17 cellular contexts compared by ENCODE assay signal in the genomic region with DNA sequence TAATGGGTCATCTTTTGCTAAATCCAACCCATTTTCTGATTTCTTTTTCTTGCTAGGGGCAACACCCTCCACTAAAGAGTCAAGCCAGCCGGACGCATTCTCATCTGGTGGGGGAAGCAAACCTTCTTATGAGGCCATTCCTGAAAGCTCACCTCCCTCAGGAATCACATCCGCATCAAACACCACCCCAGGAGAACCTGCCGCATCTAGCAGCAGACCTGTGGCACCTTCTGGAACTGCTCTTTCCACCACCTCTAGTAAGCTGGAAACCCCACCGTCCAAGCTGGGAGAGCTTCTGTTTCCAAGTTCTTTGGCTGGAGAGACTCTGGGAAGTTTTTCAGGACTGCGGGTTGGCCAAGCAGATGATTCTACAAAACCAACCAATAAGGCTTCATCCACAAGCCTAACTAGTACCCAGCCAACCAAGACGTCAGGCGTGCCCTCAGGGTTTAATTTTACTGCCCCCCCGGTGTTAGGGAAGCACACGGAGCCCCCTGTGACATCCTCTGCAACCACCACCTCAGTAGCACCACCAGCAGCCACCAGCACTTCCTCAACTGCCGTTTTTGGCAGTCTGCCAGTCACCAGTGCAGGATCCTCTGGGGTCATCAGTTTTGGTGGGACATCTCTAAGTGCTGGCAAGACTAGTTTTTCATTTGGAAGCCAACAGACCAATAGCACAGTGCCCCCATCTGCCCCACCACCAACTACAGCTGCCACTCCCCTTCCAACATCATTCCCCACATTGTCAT.
"Had no signal": no experiment of that assay in that cellular context is flagged by ENCODE, and none has a peak within 500 bp of the region (broad histone marks: within the 10 kb centered on the region; RNA-seq: fewer than 3 reads in every experiment).

No MANE protein-coding gene starts in this region.

- H3K27ac Mint-ChIP-seq: activated CD4-positive, alpha-beta memory T cell treated with anti-CD3 and anti-CD28 coated beads, Interleukin-2, amount 10 ng/mL, durations not matched to agents 7 days and 5 days; activated CD4-positive, alpha-beta T cell treated with anti-CD3 and anti-CD28 coated beads for 36 hours; activated T-helper 1 cell treated with anti-CD3 and anti-CD28 coated beads, Interleukin-12 subunit alpha, Interleukin-12 subunit beta, Interleukin-2, Interleukin-4 antibody, amounts not matched to agents 30 ng/mL and 10 ng/mL and 1 ng/mL, durations not matched to agents 14 hours and 24 hours and 36 hours; stimulated activated naive CD8-positive, alpha-beta T cell treated with anti-CD3 and anti-CD28 coated beads, Interleukin-15, Interleukin-2, amounts not matched to agents 100 ng/mL and 50 ng/mL, for 24 hours had no signal

- H3K27ac ChIP-seq: adrenal gland, hepatocyte, testis, upper lobe of right lung, WERI-Rb-1 had no signal

- H3K4me3 Mint-ChIP-seq: activated CD4-positive, alpha-beta memory T cell treated with anti-CD3 and anti-CD28 coated beads, Interleukin-2, amount 10 ng/mL, durations not matched to agents 7 days and 5 days; activated CD4-positive, alpha-beta T cell treated with anti-CD3 and anti-CD28 coated beads for 36 hours; activated T-helper 1 cell treated with anti-CD3 and anti-CD28 coated beads, Interleukin-12 subunit alpha, Interleukin-12 subunit beta, Interleukin-2, Interleukin-4 antibody, amounts not matched to agents 30 ng/mL and 10 ng/mL and 1 ng/mL, durations not matched to agents 14 hours and 24 hours and 36 hours; effector memory CD8-positive, alpha-beta T cell; stimulated activated naive CD8-positive, alpha-beta T cell treated with anti-CD3 and anti-CD28 coated beads, Interleukin-15, Interleukin-2, amounts not matched to agents 100 ng/mL and 50 ng/mL, for 24 hours had no signal

- H3K9me3 ChIP-seq: adrenal gland, testis, upper lobe of right lung had no signal

- H3K4me3 ChIP-seq: adrenal gland, hepatocyte, testis, upper lobe of right lung had no signal

- H3K27me3 Mint-ChIP-seq: activated CD4-positive, alpha-beta memory T cell treated with anti-CD3 and anti-CD28 coated beads, Interleukin-2, amount 10 ng/mL, durations not matched to agents 7 days and 5 days; activated CD4-positive, alpha-beta T cell treated with anti-CD3 and anti-CD28 coated beads for 36 hours; effector memory CD8-positive, alpha-beta T cell; stimulated activated naive CD8-positive, alpha-beta T cell treated with anti-CD3 and anti-CD28 coated beads, Interleukin-15, Interleukin-2, amounts not matched to agents 100 ng/mL and 50 ng/mL, for 24 hours had no signal

- H3K4me1 ChIP-seq: adrenal gland, testis, upper lobe of right lung had no signal

- ATAC-seq: activated CD4-positive, alpha-beta T cell treated with anti-CD3 and anti-CD28 coated beads for 36 hours; effector memory CD8-positive, alpha-beta T cell; sciatic nerve; upper lobe of right lung had no signal

- H3K79me2 ChIP-seq: hepatocyte had no signal

- H3K4me1 Mint-ChIP-seq: activated CD4-positive, alpha-beta memory T cell treated with anti-CD3 and anti-CD28 coated beads, Interleukin-2, amount 10 ng/mL, durations not matched to agents 7 days and 5 days; activated CD4-positive, alpha-beta T cell treated with anti-CD3 and anti-CD28 coated beads for 36 hours had no signal

- H3K9me3 Mint-ChIP-seq: activated CD4-positive, alpha-beta memory T cell treated with anti-CD3 and anti-CD28 coated beads, Interleukin-2, amount 10 ng/mL, durations not matched to agents 7 days and 5 days; activated T-helper 1 cell treated with anti-CD3 and anti-CD28 coated beads, Interleukin-12 subunit alpha, Interleukin-12 subunit beta, Interleukin-2, Interleukin-4 antibody, amounts not matched to agents 30 ng/mL and 10 ng/mL and 1 ng/mL, durations not matched to agents 14 hours and 24 hours and 36 hours; effector memory CD8-positive, alpha-beta T cell; stimulated activated naive CD8-positive, alpha-beta T cell treated with anti-CD3 and anti-CD28 coated beads, Interleukin-15, Interleukin-2, amounts not matched to agents 100 ng/mL and 50 ng/mL, for 24 hours had no signal

- H3K4me2 ChIP-seq: hepatocyte had no signal

- FAIRE-seq: kidney had no signal

- H3K27me3 ChIP-seq: adrenal gland, hepatocyte, testis, upper lobe of right lung had no signal

- H2AFZ ChIP-seq: hepatocyte had no signal

- DNase-seq: activated CD4-positive, alpha-beta memory T cell treated with anti-CD3 and anti-CD28 coated beads, Interleukin-2, amount 10 ng/mL, durations not matched to agents 7 days and 5 days; activated CD4-positive, alpha-beta T cell treated with anti-CD3 and anti-CD28 coated beads for 36 hours; activated CD8-positive, alpha-beta memory T cell treated with anti-CD3 and anti-CD28 coated beads, Interleukin-2, amount 50 U/mL, for 48 hours; activated naive CD4-positive, alpha-beta T cell; adrenal gland; effector memory CD8-positive, alpha-beta T cell; kidney; stimulated activated CD4-positive, alpha-beta T cell treated with anti-CD3 and anti-CD28 coated beads, Interleukin-12 subunit alpha, Interleukin-12 subunit beta, amount 100 ng/mL, for 4 hours; stimulated activated CD4-positive, alpha-beta T cell treated with anti-CD3 and anti-CD28 coated beads, Interleukin-2, amount 100 ng/mL, for 48 hours; T-helper 9 cell; testis; upper lobe of right lung; WERI-Rb-1 had no signal
